10 cellular contexts compared by ENCODE assay signal in genomic region chr11:78256962-78257361, GRCh38.
A peak's percentile ranks its signal among the peaks of the same experiment; 100 is the strongest.
DNase-seq lines count a peak whose midpoint lies in the region; ATAC-seq, FAIRE-seq and TF ChIP-seq lines count a peak whose summit lies in the region.
"Had no signal": no experiment of that assay in that cellular context is flagged by ENCODE, and none has a peak within 500 bp of the region (broad histone marks: within the 10 kb centered on the region; RNA-seq: fewer than 3 reads in every experiment).

No MANE protein-coding gene starts in this region.

- FAIRE-seq in D721Med (lab: Jason Lieb, UNC): no peak

- H3K27ac ChIP-seq in heart right ventricle: peak overlapping the region; percentile 22 to 84 (median 58)
- peak overlapping the region in 3 of 4 donors; percentile 14 to 35 (median 24) for H3K27ac ChIP-seq in sigmoid colon

- H3K4me1 ChIP-seq in heart right ventricle (peaks cover 10 to 84% (median 46%) of the 10 kb centered on the region in 9 donors), sigmoid colon (peaks cover 0 to 4% (median 2%) of the 10 kb centered on the region in 4 donors)

- WGBS in heart right ventricle, 2 donors: 23 to 31% methylated on average over 3 of the region's 3 CpGs
- 6 to 41% methylated on average over 3 of the region's 3 CpGs for WGBS in sigmoid colon, 2 donors

- ATAC-seq in heart right ventricle (peak; percentile 89 to 97 (median 93)), GM21619 (IDR thresholded peaks at IDR 0.05; ENCODE audit: unreplicated experiment) (no peak), HG03521 (IDR thresholded peaks at IDR 0.05; ENCODE audit: unreplicated experiment) (no peak)
- ATAC-seq: Panc1 had no signal

- no peak for TF ChIP-seq EP300 in sigmoid colon (IDR thresholded peaks at IDR 0.05)

- no peaks in the 10 kb centered on the region for H3K9me3 ChIP-seq in heart right ventricle
- H3K9me3 ChIP-seq in sigmoid colon: no peaks in the 10 kb centered on the region

- intact Hi-C loops in heart right ventricle (cut with DNase I): loop anchor here in 2 of 10 donors (10.0 kb wide), 2 partner anchors 98 to 118 kb away; no protein-coding TSS in a partner anchor
- intact Hi-C loops in sigmoid colon (cut with DNase I): no loop called here

- H3K4me3 ChIP-seq in heart right ventricle: no peak overlapping the region
- H3K4me3 ChIP-seq in sigmoid colon: no peak overlapping the region

- DNase-seq in Daoy (ENCODE audit: low read depth): peak; percentile 52
- DNase-seq in amniotic epithelial cell (ENCODE audit: low read depth): peak; percentile 97
- peak; percentile 75 to 84 for DNase-seq in heart right ventricle
- peak; percentile 88 for DNase-seq in sigmoid colon
- DNase-seq in D721Med (ENCODE audit: insufficient read length, low spot score): no peak
- DNase-seq in NCI-H748 treated with DMSO at 0.1 percent for 48 hours (lab: John Stamatoyannopoulos, UW): no peak
- DNase-seq: stimulated activated CD4-positive, alpha-beta T cell treated with anti-CD3 and anti-CD28 coated beads, Interleukin-2, amount 100 ng/mL, for 24 hours had no signal

- H3K27me3 ChIP-seq in heart right ventricle (no peaks in the 10 kb centered on the region), sigmoid colon (no peaks in the 10 kb centered on the region)

- no peak for TF ChIP-seq POLR2A in sigmoid colon (IDR thresholded peaks at IDR 0.05)

- no peak for TF ChIP-seq CTCF in heart right ventricle (IDR thresholded peaks at IDR 0.05)
- TF ChIP-seq CTCF in sigmoid colon (IDR thresholded peaks at IDR 0.05): no peak
- no peak for TF ChIP-seq CTCF in D721Med (IDR thresholded peaks at IDR 0.05; ENCODE audit: insufficient read depth, missing control alignments)

- H3K36me3 ChIP-seq in heart right ventricle (no peaks in the 10 kb centered on the region), sigmoid colon (no peaks in the 10 kb centered on the region)

Comparison
In these comparisons a context has a peak if more than half of its experiments do, and no peak if none do; other contexts are left out.
1. DNase-seq: peak in Daoy (single experiment), amniotic epithelial cell (single experiment), heart right ventricle (2 of 2) and sigmoid colon (single experiment); none in D721Med (single experiment) and NCI-H748 treated with DMSO at 0.1 percent for 48 hours (single experiment).
2. ATAC-seq: peak in heart right ventricle (8 of 8); none in GM21619 (single experiment) and HG03521 (single experiment).